In the genomic region with DNA sequence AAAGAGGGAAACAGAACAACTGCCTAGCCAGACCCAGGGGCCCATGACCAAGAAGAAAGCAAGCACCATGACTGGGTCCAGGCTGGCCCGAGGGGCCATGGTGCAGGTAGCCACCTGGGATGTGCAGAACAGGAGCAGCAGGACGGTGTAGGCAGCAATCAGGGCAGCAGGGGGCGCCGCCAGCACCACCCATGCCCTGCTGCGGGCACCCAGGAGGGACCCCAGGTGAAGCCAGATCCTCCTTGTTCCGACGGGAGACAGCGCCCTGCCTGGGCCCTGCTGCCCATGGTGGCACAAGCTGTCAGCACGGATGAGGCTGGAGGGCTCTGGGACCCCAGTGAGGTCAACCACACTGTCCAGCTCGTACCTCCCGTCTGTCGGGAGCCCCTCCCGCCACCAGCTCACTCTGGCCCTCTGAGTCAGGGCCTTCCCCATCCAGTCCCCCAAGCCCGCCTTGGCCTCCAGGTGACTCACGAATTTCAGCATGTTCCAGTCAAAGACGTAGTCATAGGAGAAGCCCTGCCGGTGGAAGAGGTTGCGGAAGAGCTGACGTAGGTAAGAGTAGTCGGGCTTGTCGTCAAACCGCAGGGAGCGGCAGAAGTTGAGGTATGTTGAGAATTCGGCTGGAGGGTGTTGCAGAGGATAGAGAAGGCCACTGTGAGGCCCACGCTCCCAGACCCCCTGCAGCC, we compare ENCODE assay signal across 8 cellular contexts. TPM values are rescaled to one million over a fixed set of nuclear protein-coding genes. Genes with fewer than 3 reads are reported as not detected.
DNase-seq lines count a peak whose midpoint lies in the region; ATAC-seq and TF ChIP-seq lines count a peak whose summit lies in the region.

No MANE protein-coding gene starts in this region.

- H3K4me3 ChIP-seq in AG10803 (ENCODE audit: low read length) (no peak overlapping the region), transverse colon (no peak overlapping the region)

- no peaks in the 10 kb centered on the region for H3K9me3 ChIP-seq in transverse colon

- peaks cover 0 to 78% (median 33%) of the 10 kb centered on the region in 4 donors for H3K36me3 ChIP-seq in transverse colon

- H3K27me3 ChIP-seq in transverse colon, result no peaks in the 10 kb centered on the region

- in situ Hi-C loops in transverse colon (cut with MboI; ENCODE audit: low pct_ligation_motif_present in 1 of 4, low pct_unique_long_range_greater_than_20kb in 1 of 4, low sequenced_read_pairs in 3 of 4), result no loop called here

- TF ChIP-seq POLR2A in transverse colon (IDR thresholded peaks at IDR 0.05), result no peak

- DNase-seq in AG10803 (ENCODE audit: low read depth) (peak; percentile 60), HT1080 (ENCODE audit: low read depth) (peak; percentile 99), glomerular visceral epithelial cell (ENCODE audit: extremely low spot score) (peak; percentile 85), transverse colon (no peak), kidney glomerular epithelial cell (lab: John Stamatoyannopoulos, UW) (no peak)
- DNase-seq in activated CD8-positive, alpha-beta memory T cell treated with anti-CD3 and anti-CD28 coated beads, Interleukin-2, amount 50 U/mL, for 4 hours, result peak; percentile 55

- H3K4me1 ChIP-seq in transverse colon, result peaks cover 0 to 4% (median 0%) of the 10 kb centered on the region in 4 donors

- peak; percentile 38 for TF ChIP-seq CTCF in AG10803 (conservative IDR thresholded peaks at IDR 0.05; ENCODE audit: low read length)
- peak; percentile 26 to 44 (median 40) for TF ChIP-seq CTCF in transverse colon (IDR thresholded peaks at IDR 0.05)

- WGBS in transverse colon (ENCODE audit: low coverage in 1 of 2), 2 donors, result 86% methylated on average over 23 of the region's 25 CpGs; no CpG with 5 or more reads in 1 of the 2 donors

- ATAC-seq in HG02610 (IDR thresholded peaks at IDR 0.05; ENCODE audit: unreplicated experiment) (no peak), HG03342 (IDR thresholded peaks at IDR 0.05; ENCODE audit: unreplicated experiment) (no peak)

- intact Hi-C loops in transverse colon (cut with DNase I; ENCODE audit: low total_unique reads), result no loop called here

- H3K27ac ChIP-seq in transverse colon, result no peak overlapping the region

- TF ChIP-seq EP300 in transverse colon (IDR thresholded peaks at IDR 0.05; ENCODE audit: low read depth), result no peak

RNA-seq across cellular contexts. Expression of a gene that starts 18.8 kb away (rescaled TPM):
- 175 and 206 TPM in 2 replicates for total RNA-seq in HT1080 (2014; rRNA removed; shearing (Covaris generic))
- polyA plus RNA-seq in HT1080 (2015; cell fraction: cytosol; rRNA removed), result 215 and 259 TPM in 2 replicates
- 383 and 498 TPM in 2 replicates for polyA plus RNA-seq in HT1080 (2015; cell fraction: nucleus; rRNA removed)
- 100 to 1,000 TPM in 2 of 4 donors, 10 to 100 TPM in 2; 47.9 to 179 (median 106) TPM for total RNA-seq in transverse colon

RNA-seq across cellular contexts. Expression of a gene that starts 25.6 kb away (rescaled TPM):
- 21.5 and 30.3 TPM in 2 replicates for total RNA-seq in HT1080 (2014; rRNA removed; shearing (Covaris generic))
- 69.4 and 71.0 TPM in 2 replicates for polyA plus RNA-seq in HT1080 (2015; cell fraction: cytosol; rRNA removed)
- polyA plus RNA-seq in HT1080 (2015; cell fraction: nucleus; rRNA removed), result 42.8 and 44.4 TPM in 2 replicates
- total RNA-seq in transverse colon, result 10 to 100 TPM; 18.7 to 88.4 (median 41.1) TPM

Comparison
In these comparisons a context has a peak if more than half of its experiments do, and no peak if none do; other contexts are left out.
1. DNase-seq: peak in AG10803 (single experiment), HT1080 (single experiment), activated CD8-positive, alpha-beta memory T cell treated with anti-CD3 and anti-CD28 coated beads, Interleukin-2, amount 50 U/mL, for 4 hours (single experiment) and glomerular visceral epithelial cell (single experiment); none in transverse colon (single experiment) and kidney glomerular epithelial cell (single experiment).